Comparison of ENCODE assay signal across 21 cellular contexts in genomic region chr4:144556636-144557035, GRCh38.
DNase-seq lines count a peak whose midpoint lies in the region; ATAC-seq, FAIRE-seq and TF ChIP-seq lines count a peak whose summit lies in the region.
"Had no signal": no experiment of that assay in that cellular context is flagged by ENCODE, and none has a peak within 500 bp of the region (broad histone marks: within the 10 kb centered on the region; RNA-seq: fewer than 3 reads in every experiment).

No MANE protein-coding gene starts in this region.

- TF ChIP-seq CTCF in HFFc6 (IDR thresholded peaks at IDR 0.05) (no peak), lower leg skin (IDR thresholded peaks at IDR 0.05) (no peak), tibial artery (IDR thresholded peaks at IDR 0.05) (no peak)

- H3K4me1 Mint-ChIP-seq in HFFc6 (ENCODE audit: low read depth), result no peaks in the 10 kb centered on the region
- no peaks in the 10 kb centered on the region for H3K4me1 Mint-ChIP-seq in stimulated activated memory B cell treated with anti-CD40 and anti-IgM and Interleukin-4, amounts not matched to agents 10 μg/mL and 1 μg/mL and 100 μg/mL, for 72 hours
- H3K4me1 Mint-ChIP-seq: B cell; CD4-positive, alpha-beta memory T cell had no signal

- peak; percentile 34 for ATAC-seq in stimulated activated memory B cell treated with anti-CD40 and anti-IgM and Interleukin-4, amounts not matched to agents 10 μg/mL and 1 μg/mL and 100 μg/mL, for 72 hours
- no peak for ATAC-seq in HG02610 (IDR thresholded peaks at IDR 0.05; ENCODE audit: unreplicated experiment)

- H3K36me3 Mint-ChIP-seq in HFFc6 (ENCODE audit: low read depth), result no peaks in the 10 kb centered on the region
- H3K36me3 Mint-ChIP-seq in stimulated activated memory B cell treated with anti-CD40 and anti-IgM and Interleukin-4, amounts not matched to agents 10 μg/mL and 1 μg/mL and 100 μg/mL, for 72 hours, result no peaks in the 10 kb centered on the region
- H3K36me3 Mint-ChIP-seq: CD4-positive, alpha-beta memory T cell had no signal

- TF ChIP-seq POLR2A in GM12892 (IDR thresholded peaks at IDR 0.05; ENCODE audit: low read depth, low read length) (no peak), lower leg skin (IDR thresholded peaks at IDR 0.05) (no peak)

- H3K27ac ChIP-seq in KOPT-K1 (ENCODE audit: low read depth, low read length, poor library complexity, severe bottlenecking) (peak overlapping the region; percentile 44), tibial artery (no peak overlapping the region)
- H3K27ac ChIP-seq: GM23248, RWPE1, SJSA1 had no signal

- H3K9me3 ChIP-seq in KOPT-K1 (ENCODE audit: insufficient read depth, low read length, poor library complexity, severe bottlenecking), result no peaks in the 10 kb centered on the region
- no peaks in the 10 kb centered on the region for H3K9me3 ChIP-seq in tibial artery
- H3K9me3 ChIP-seq: SJSA1 had no signal

- 48 to 55% methylated on average over 1 of the region's 1 CpG for WGBS in lower leg skin, 2 donors

- no peaks in the 10 kb centered on the region for H3K9me3 Mint-ChIP-seq in HFFc6
- H3K9me3 Mint-ChIP-seq in stimulated activated memory B cell treated with anti-CD40 and anti-IgM and Interleukin-4, amounts not matched to agents 10 μg/mL and 1 μg/mL and 100 μg/mL, for 72 hours, result no peaks in the 10 kb centered on the region

- intact Hi-C loops in lower leg skin (cut with DNase I; ENCODE audit: low total_unique reads), result no loop called here
- intact Hi-C loops in tibial artery (cut with DNase I; ENCODE audit: low total_unique reads), result no loop called here

- no peaks in the 10 kb centered on the region for H3K4me1 ChIP-seq in tibial artery
- H3K4me1 ChIP-seq: SJSA1 had no signal

- H3K27me3 ChIP-seq in tibial artery, result no peaks in the 10 kb centered on the region
- H3K27me3 ChIP-seq: SJSA1 had no signal

- peak; percentile 58 for FAIRE-seq in GM12892 (lab: Jason Lieb, UNC)
- FAIRE-seq: GM12891 had no signal

- H3K4me3 ChIP-seq in lower leg skin (ENCODE audit: low read depth, poor library complexity, severe bottlenecking) (no peak overlapping the region), tibial artery (no peak overlapping the region)
- H3K4me3 ChIP-seq: GM23248, SJSA1 had no signal

- peak overlapping the region; percentile 1; the same call in 1 of the 2 replicates for H3K4me3 Mint-ChIP-seq in HFFc6
- no peak overlapping the region for H3K4me3 Mint-ChIP-seq in stimulated activated memory B cell treated with anti-CD40 and anti-IgM and Interleukin-4, amounts not matched to agents 10 μg/mL and 1 μg/mL and 100 μg/mL, for 72 hours
- H3K4me3 Mint-ChIP-seq: B cell; CD4-positive, alpha-beta memory T cell had no signal

- H3K27me3 Mint-ChIP-seq in HFFc6 (ENCODE audit: insufficient read depth), result peaks cover 3% of the 10 kb centered on the region; the same call in 1 of the 2 replicates
- H3K27me3 Mint-ChIP-seq in stimulated activated memory B cell treated with anti-CD40 and anti-IgM and Interleukin-4, amounts not matched to agents 10 μg/mL and 1 μg/mL and 100 μg/mL, for 72 hours, result no peaks in the 10 kb centered on the region
- H3K27me3 Mint-ChIP-seq: CD4-positive, alpha-beta memory T cell had no signal

- DNase-seq in GM12892 (ENCODE audit: insufficient read length) (no peak), HFFc6 (no peak), lower leg skin (ENCODE audit: low spot score in 2 of 2) (no peak), tibial artery (no peak)
- DNase-seq: CD4-positive, alpha-beta memory T cell; GDM1; HCEC 1CT; MV-4-11; NCI-H1417; NCI-H1930; NCI-H446; NCI-H69; NK-92 treated with Interleukin-12 subunit alpha and Interleukin-12 subunit beta, amount 100 ng/mL, for 24 hours had no signal

- H3K27ac Mint-ChIP-seq in HFFc6, result no peak overlapping the region
- H3K27ac Mint-ChIP-seq in stimulated activated memory B cell treated with anti-CD40 and anti-IgM and Interleukin-4, amounts not matched to agents 10 μg/mL and 1 μg/mL and 100 μg/mL, for 72 hours, result no peak overlapping the region
- H3K27ac Mint-ChIP-seq: B cell; CD4-positive, alpha-beta memory T cell had no signal

- H3K36me3 ChIP-seq in KOPT-K1 (ENCODE audit: insufficient read depth, low read length) (no peaks in the 10 kb centered on the region), tibial artery (no peaks in the 10 kb centered on the region)
- H3K36me3 ChIP-seq: SJSA1 had no signal
